ENCODE assay signal across 9 cellular contexts in the genomic region with DNA sequence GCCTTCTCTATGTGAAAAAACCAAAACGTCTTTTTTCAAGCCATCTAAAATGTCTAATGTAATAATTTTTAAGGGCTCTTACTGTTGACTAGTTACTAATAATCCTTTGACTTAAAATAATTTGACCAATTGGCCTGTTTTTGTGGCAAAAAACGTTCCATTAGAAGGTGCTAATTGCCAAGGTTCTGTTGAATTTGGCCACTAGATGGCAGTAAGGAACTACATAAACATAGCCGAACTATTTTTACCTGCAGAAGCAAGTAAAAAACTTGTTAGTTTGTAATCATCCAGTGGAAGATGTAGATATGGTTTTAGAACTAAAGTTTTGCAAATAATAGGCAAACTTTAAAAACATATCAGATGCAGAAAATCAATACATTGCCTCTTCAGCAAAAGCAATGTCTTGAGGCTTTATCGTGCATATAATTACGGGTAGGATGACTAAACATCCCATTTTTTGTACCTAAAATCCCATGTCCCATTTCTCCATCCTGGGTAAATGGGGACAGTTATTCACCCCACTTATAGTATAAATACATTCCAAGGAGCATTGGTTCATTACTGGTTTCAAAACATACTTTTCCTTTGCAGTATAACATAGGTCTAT. TPM values are rescaled to one million over a fixed set of nuclear protein-coding genes. Genes with fewer than 3 reads are reported as not detected.
DNase-seq lines count a peak whose midpoint lies in the region; ATAC-seq, FAIRE-seq and TF ChIP-seq lines count a peak whose summit lies in the region.
"Had no signal": no experiment of that assay in that cellular context is flagged by ENCODE, and none has a peak within 500 bp of the region (broad histone marks: within the 10 kb centered on the region; RNA-seq: fewer than 3 reads in every experiment).

No MANE protein-coding gene starts in this region.

- ATAC-seq in pancreas (peak; percentile 60 to 81 (median 80)), GM19395 (IDR thresholded peaks at IDR 0.05; ENCODE audit: unreplicated experiment) (no peak), HG03432 (IDR thresholded peaks at IDR 0.05; ENCODE audit: unreplicated experiment) (no peak)
- ATAC-seq: stimulated activated effector memory CD8-positive, alpha-beta T cell treated with anti-CD3 and anti-CD28 coated beads, Interleukin-12 subunit alpha, Interleukin-12 subunit beta, amount 100 ng/mL, for 72 hours had no signal

- WGBS in pancreas, 2 donors: 33 to 35% methylated on average over 5 of the region's 5 CpGs

- H3K9me3 ChIP-seq in cardiac muscle cell (ENCODE audit: low read depth) (no peaks in the 10 kb centered on the region), pancreas (no peaks in the 10 kb centered on the region)

- no peak overlapping the region for H3K27ac ChIP-seq in cardiac muscle cell
- H3K27ac ChIP-seq in pancreas: no peak overlapping the region

- no peaks in the 10 kb centered on the region for H3K27me3 ChIP-seq in cardiac muscle cell
- no peaks in the 10 kb centered on the region for H3K27me3 ChIP-seq in pancreas

- intact Hi-C loops in cardiac septum (cut with DNase I): loop anchor here (1.0 to 2.0 kb wide), 2 partner anchors 173 to 239 kb away; no protein-coding TSS in a partner anchor
- intact Hi-C loops in pancreas (cut with DNase I): loop anchor here in 2 of 3 donors (10.0 kb wide), 3 partner anchors 169 to 239 kb away; no protein-coding TSS in a partner anchor

- H3K36me3 ChIP-seq in cardiac muscle cell (no peaks in the 10 kb centered on the region), pancreas (no peaks in the 10 kb centered on the region)

- FAIRE-seq in pancreas (lab: Jason Lieb, UNC): peak; percentile 87

- H3K4me1 ChIP-seq in cardiac muscle cell (ENCODE audit: low read depth) (peaks cover 6% of the 10 kb centered on the region), pancreas (no peaks in the 10 kb centered on the region)

- H3K4me3 ChIP-seq in cardiac muscle cell: no peak overlapping the region
- H3K4me3 ChIP-seq in pancreas: no peak overlapping the region

- DNase-seq in cardiac muscle cell (ENCODE audit: low read depth in 1 of 2, low spot score in 1 of 2) (peak; percentile 74 to 78), cardiac septum (ENCODE audit: low spot score) (no peak), KG1 (lab: John Stamatoyannopoulos, UW) (peak; percentile 62), SKM-1 (lab: John Stamatoyannopoulos, UW; ENCODE audit: unreplicated experiment) (peak; percentile 20), fibroblast of peridontal ligament (ENCODE audit: extremely low read depth) (peak; percentile 77), pancreas (peak in 1 of 6 donors; percentile 31)

- TF ChIP-seq CTCF in cardiac muscle cell (IDR thresholded peaks at IDR 0.05; ENCODE audit: low read depth, low read length): peak; percentile 70
- TF ChIP-seq CTCF in pancreas (IDR thresholded peaks at IDR 0.05): peak; percentile 56 to 79 (median 72)

RNA-seq across cellular contexts. Expression of a gene that starts 57.6 kb away (rescaled TPM):
- 2.3 and 4.9 TPM in 2 replicates for total RNA-seq in cardiac muscle cell
- polyA plus RNA-seq in cardiac muscle cell: 1.3 and 2.0 TPM in 2 replicates
- total RNA-seq in cardiac septum: 12.6 TPM
- total RNA-seq in pancreas: 10 to 100 TPM; 20.4 to 51.6 (median 22.2) TPM
- polyA plus RNA-seq in pancreas: 10 to 100 TPM; 19.7 to 31.3 TPM

Comparison
In these comparisons a context has a peak if more than half of its experiments do, and no peak if none do; other contexts are left out.
1. ATAC-seq: peak in pancreas (4 of 4); none in GM19395 (single experiment) and HG03432 (single experiment).